Comparison of ENCODE assay signal across 21 cellular contexts in genomic region chr1:10185759-10186158, GRCh38.
"Had no signal": no experiment of that assay in that cellular context is flagged by ENCODE, and none has a peak within 500 bp of the region (broad histone marks: within the 10 kb centered on the region; RNA-seq: fewer than 3 reads in every experiment).

No MANE protein-coding gene starts in this region.

- H3K4me3 ChIP-seq: dorsolateral prefrontal cortex, gastrocnemius medialis, heart right ventricle, neural progenitor cell, ovary, right atrium auricular region, suprapubic skin, thyroid gland had no signal

- H3K4me3 Mint-ChIP-seq: naive thymus-derived CD8-positive, alpha-beta T cell; neural progenitor cell; type B pancreatic cell had no signal

- H3K4me1 ChIP-seq: gastrocnemius medialis, right atrium auricular region, suprapubic skin, thyroid gland had no signal

- DNase-seq: cortex of kidney; dorsolateral prefrontal cortex; effector CD8-positive, alpha-beta T cell; gastrocnemius medialis; heart right ventricle; hypothalamus; kidney glomerular epithelial cell; mammary epithelial cell; nucleus accumbens; small intestine; stimulated activated CD4-positive, alpha-beta T cell treated with anti-CD3 and anti-CD28 coated beads, Interleukin-12 subunit alpha, Interleukin-12 subunit beta, amount 100 ng/mL, for 4 hours; stimulated activated CD4-positive, alpha-beta T cell treated with anti-CD3 and anti-CD28 coated beads, Interleukin-2, amount 100 ng/mL, for 48 hours; stimulated activated naive CD8-positive, alpha-beta T cell treated with anti-CD3 and anti-CD28 coated beads, Interleukin-15, Interleukin-2, amounts not matched to agents 100 U/mL and 50 U/mL, for 24 hours; thyroid gland had no signal

- H3K9me3 ChIP-seq: gastrocnemius medialis, ovary, suprapubic skin, thyroid gland had no signal

- H3K27ac ChIP-seq: gastrocnemius medialis, heart right ventricle, neural progenitor cell, ovary, right atrium auricular region, suprapubic skin, thyroid gland had no signal

- H3K27me3 ChIP-seq: dorsolateral prefrontal cortex, gastrocnemius medialis, heart right ventricle, neural progenitor cell, ovary, right atrium auricular region, suprapubic skin, thyroid gland had no signal

- H3K27me3 Mint-ChIP-seq: naive thymus-derived CD8-positive, alpha-beta T cell; type B pancreatic cell had no signal

- H3K36me3 ChIP-seq: neural progenitor cell, ovary, right atrium auricular region had no signal

- H3K9me3 Mint-ChIP-seq: type B pancreatic cell had no signal

- H3K27ac Mint-ChIP-seq: neural progenitor cell, type B pancreatic cell had no signal

- ATAC-seq: heart right ventricle; left lobe of liver; naive thymus-derived CD8-positive, alpha-beta T cell; stimulated activated naive CD8-positive, alpha-beta T cell treated with anti-CD3 and anti-CD28 coated beads, Interleukin-15, Interleukin-2, amounts not matched to agents 100 U/mL and 50 U/mL, for 24 hours had no signal
